18 cellular contexts compared by ENCODE assay signal in genomic region chr7:90383422-90383821, GRCh38. TPM values are rescaled to one million over a fixed set of nuclear protein-coding genes. Genes with fewer than 3 reads are reported as not detected.
DNase-seq lines count a peak whose midpoint lies in the region; ATAC-seq and TF ChIP-seq lines count a peak whose summit lies in the region.
"Had no signal": no experiment of that assay in that cellular context is flagged by ENCODE, and none has a peak within 500 bp of the region (broad histone marks: within the 10 kb centered on the region; RNA-seq: fewer than 3 reads in every experiment).

No MANE protein-coding gene starts in this region.

- H3K36me3 Mint-ChIP-seq in MCF 10A (ENCODE audit: insufficient read depth, unreplicated experiment) = peaks cover 82% of the 10 kb centered on the region

- H3K4me3 ChIP-seq in breast epithelium (no peak overlapping the region), fibroblast of mammary gland (ENCODE audit: control insufficient read depth, low read depth, low read length) (no peak overlapping the region)

- DNase-seq in MCF 10A (ENCODE audit: unreplicated experiment) (peak; percentile 38), breast epithelium (ENCODE audit: low spot score in 2 of 2) (no peak), SW 1271 (lab: John Stamatoyannopoulos, UW) (peak; percentile 65 to 78), fibroblast of mammary gland (ENCODE audit: low read depth) (peak; percentile 66), NCI-H526 treated with DMSO at 0.1 percent for 48 hours (lab: John Stamatoyannopoulos, UW) (no peak), GM19238 (ENCODE audit: insufficient read length, low spot score) (no peak), SKM-1 treated with dmso at 0.1 percent for 144 hours (lab: John Stamatoyannopoulos, UW; ENCODE audit: unreplicated experiment) (no peak)
- DNase-seq: activated CD4-positive, alpha-beta T cell treated with anti-CD3 and anti-CD28 coated beads for 1 hour; cerebellar nuclear complex; GDM1; naive B cell; NCI-H1930; NCI-H524 treated with DMSO at 0.1 percent for 48 hours; stimulated activated CD4-positive, alpha-beta T cell treated with anti-CD3 and anti-CD28 coated beads, Interleukin-1b, Interleukin-23, amount 100 ng/mL, for 48 hours had no signal

- POLR2A ChIA-PET in MCF 10A (lab: Yijun Ruan, JAX) = interaction anchor here (1.2 kb wide), 1 partner anchor 20 kb away, joined by 3 read pairs; the partner anchor contains the start of gene CLDN12

- TF ChIP-seq POLR2A in breast epithelium (IDR thresholded peaks at IDR 0.05) = no peak

- H3K27ac Mint-ChIP-seq in MCF 10A (ENCODE audit: low read depth, unreplicated experiment) = peak overlapping the region; percentile 74
- H3K27ac Mint-ChIP-seq: activated naive CD8-positive, alpha-beta T cell had no signal

- no peak overlapping the region for H3K4me3 Mint-ChIP-seq in MCF 10A (ENCODE audit: unreplicated experiment)
- H3K4me3 Mint-ChIP-seq: activated naive CD8-positive, alpha-beta T cell; naive B cell had no signal

- no peak for ATAC-seq in HG02678 (IDR thresholded peaks at IDR 0.05; ENCODE audit: unreplicated experiment)
- ATAC-seq: Right ventricle myocardium inferior had no signal

- peaks cover 22% of the 10 kb centered on the region for H3K9me3 Mint-ChIP-seq in MCF 10A (ENCODE audit: unreplicated experiment)

- no peaks in the 10 kb centered on the region for H3K4me1 ChIP-seq in breast epithelium

- no TSS peak for BruUV-seq in MCF 10A (replicated peaks; lab: Mats Ljungman, UMichigan)

- intact Hi-C loops in MCF 10A (cut with micrococcal nuclease) = no loop called here
- intact Hi-C loops in breast epithelium (cut with DNase I; ENCODE audit: low total_unique reads) = no loop called here

- no peaks in the 10 kb centered on the region for H3K27me3 Mint-ChIP-seq in MCF 10A (ENCODE audit: insufficient read depth, unreplicated experiment)
- H3K27me3 Mint-ChIP-seq: activated naive CD8-positive, alpha-beta T cell; naive B cell had no signal

- H3K36me3 ChIP-seq in breast epithelium = peaks cover 14% of the 10 kb centered on the region

- H3K9me3 ChIP-seq in breast epithelium = no peaks in the 10 kb centered on the region

- TF ChIP-seq CTCF in MCF 10A (IDR thresholded peaks at IDR 0.05; ENCODE audit: unreplicated experiment) (no peak), breast epithelium (IDR thresholded peaks at IDR 0.05) (no peak), fibroblast of mammary gland (conservative IDR thresholded peaks at IDR 0.05; ENCODE audit: control insufficient read depth, insufficient read depth, low read depth, low read length) (no peak)

- peaks cover 15% of the 10 kb centered on the region for H3K4me1 Mint-ChIP-seq in MCF 10A (ENCODE audit: insufficient read depth, unreplicated experiment)
- H3K4me1 Mint-ChIP-seq: naive B cell had no signal

- CTCF ChIA-PET in MCF 10A (lab: Yijun Ruan, JAX) = interaction anchor here (0.5 to 1.6 kb wide), 2 partner anchors 38 to 243 kb away, joined by 3 to 4 read pairs; no protein-coding TSS in a partner anchor

- H3K27me3 ChIP-seq in breast epithelium = no peaks in the 10 kb centered on the region

- no peak overlapping the region for H3K27ac ChIP-seq in breast epithelium
- H3K27ac ChIP-seq: 22Rv1 had no signal

RNA-seq across cellular contexts. Expression of gene CLDN12, which starts 19.8 kb away (rescaled TPM):
- total RNA-seq in MCF 10A (2022) = 22.5 and 39.2 TPM in 2 replicates
- total RNA-seq in breast epithelium = 10 to 100 TPM; 21.6 to 52.8 (median 43.3) TPM

RNA-seq across cellular contexts. Expression of gene GTPBP10, which starts 36.9 kb away (rescaled TPM):
- total RNA-seq in MCF 10A (2022) (41.6 and 51.1 TPM in 2 replicates), breast epithelium (10 to 100 TPM; 21.3 to 27.2 (median 22.3) TPM)

Comparison
In these comparisons a context has a peak if more than half of its experiments do, and no peak if none do; other contexts are left out.
1. DNase-seq: peak in MCF 10A (single experiment), SW 1271 (2 of 2) and fibroblast of mammary gland (single experiment); none in breast epithelium (0 of 2), NCI-H526 treated with DMSO at 0.1 percent for 48 hours (single experiment), GM19238 (single experiment) and SKM-1 treated with dmso at 0.1 percent for 144 hours (single experiment).